ENCODE assay signal across 1 cellular context in genomic region chr10:101939273-101939635, GRCh38.
TF ChIP-seq lines count a peak whose summit lies in the region.

No MANE protein-coding gene starts in this region.

TF ChIP-seq in A549, 52 proteins besides CTCF, POLR2A, EP300 and RAD21 (continued from another document):
- no peak for TF ChIP-seq HMGXB4 (CRISPR knock-in tag; IDR thresholded peaks at IDR 0.05; ENCODE audit: borderline replicate concordance)
- TF ChIP-seq JUN (IDR thresholded peaks at IDR 0.05): peak; percentile 61 to 66; a peak in 2 of 5 replicates
- TF ChIP-seq ESRRA (IDR thresholded peaks at IDR 0.05; ENCODE audit: borderline replicate concordance, low read length): no peak
- TF ChIP-seq FOSL2 (IDR thresholded peaks at IDR 0.05): peak; percentile 92
- peak; percentile 79 for TF ChIP-seq FOSL2 (CRISPR knock-in tag; IDR thresholded peaks at IDR 0.05)
- no peak for TF ChIP-seq NR3C1 (IDR thresholded peaks at IDR 0.05)
- TF ChIP-seq EHF (CRISPR knock-in tag; IDR thresholded peaks at IDR 0.05): no peak
- no peak for TF ChIP-seq HOXA7 (CRISPR knock-in tag; IDR thresholded peaks at IDR 0.05)
- no peak for TF ChIP-seq FOXS1 (CRISPR knock-in tag; IDR thresholded peaks at IDR 0.05)
- TF ChIP-seq HES2 (IDR thresholded peaks at IDR 0.05): peak; percentile 66
- TF ChIP-seq EHMT2 (IDR thresholded peaks at IDR 0.05; ENCODE audit: low read depth): no peak
